In genomic region chr2:10452334-10452733, GRCh38 we compare ENCODE assay signal across 10 cellular contexts. TPM values are rescaled to one million over a fixed set of nuclear protein-coding genes. Genes with fewer than 3 reads are reported as not detected.
A peak's percentile ranks its signal among the peaks of the same experiment; 100 is the strongest.
DNase-seq lines count a peak whose midpoint lies in the region; ATAC-seq and TF ChIP-seq lines count a peak whose summit lies in the region.
"Had no signal": no experiment of that assay in that cellular context is flagged by ENCODE, and none has a peak within 500 bp of the region (broad histone marks: within the 10 kb centered on the region; RNA-seq: fewer than 3 reads in every experiment).

No MANE protein-coding gene starts in this region.

- no peaks in the 10 kb centered on the region for H3K27me3 ChIP-seq in SK-N-SH (ENCODE audit: insufficient read depth)
- peaks cover 2% of the 10 kb centered on the region for H3K27me3 ChIP-seq in kidney epithelial cell (ENCODE audit: control insufficient read depth, insufficient read depth, low read length)
- H3K27me3 ChIP-seq: heart left ventricle had no signal

- peak overlapping the region; percentile 2; the same call in 1 of the 2 replicates for H2AFZ ChIP-seq in SK-N-SH (ENCODE audit: low read depth)

- H3K9me2 ChIP-seq in SK-N-SH, result no peaks in the 10 kb centered on the region

- no peak overlapping the region for H3K4me3 ChIP-seq in SK-N-SH (ENCODE audit: low read depth in 2 of 2, low read length in 1 of 2)
- H3K4me3 ChIP-seq in kidney epithelial cell (ENCODE audit: low read depth, low read length), result no peak overlapping the region
- H3K4me3 ChIP-seq: heart left ventricle, skin epidermis had no signal

- peaks cover 7% of the 10 kb centered on the region for H3K79me2 ChIP-seq in SK-N-SH (ENCODE audit: insufficient read depth)

- peaks cover 3% of the 10 kb centered on the region for H4K20me1 ChIP-seq in SK-N-SH (ENCODE audit: insufficient read depth)

- POLR2A ChIA-PET in SK-N-SH (lab: Yijun Ruan, JAX), result interaction anchor here (0.6 to 0.7 kb wide), 2 partner anchors 10 to 1376 kb away, joined by 3 to 4 read pairs; no protein-coding TSS in a partner anchor

- H3K9ac ChIP-seq in SK-N-SH, result no peak overlapping the region

- ATAC-seq in HG02678 (IDR thresholded peaks at IDR 0.05; ENCODE audit: unreplicated experiment), result no peak
- ATAC-seq: heart left ventricle had no signal

- no peaks in the 10 kb centered on the region for H3K9me3 ChIP-seq in SK-N-SH
- H3K9me3 ChIP-seq: heart left ventricle had no signal

- CTCF ChIA-PET in SK-N-SH (lab: Yijun Ruan, JAX), result interaction anchor here (1.2 to 9.9 kb wide), 3 partner anchors 15 to 380 kb away, joined by 5 to 138 read pairs (median 5); no protein-coding TSS in a partner anchor

- WGBS in SK-N-SH (ENCODE audit: low lambda C conversion rate), result 22% methylated on average over 3 of the region's 3 CpGs

- H3K4me2 ChIP-seq in SK-N-SH, result peak overlapping the region; percentile 25; the same call in 1 of the 2 replicates

- H3K4me1 ChIP-seq in SK-N-SH (ENCODE audit: control insufficient read depth in 1 of 2, insufficient read depth in 2 of 2, low read depth in 1 of 2, low read length in 1 of 2), result peaks cover 10 to 27% of the 10 kb centered on the region in 2 experiments; a peak in 3 of 4 replicates

- DNase-seq in AG08395 (ENCODE audit: low spot score) (peak; percentile 71), HS-5 (ENCODE audit: low read depth) (peak; percentile 80), SK-N-SH (peak; percentile 80), kidney epithelial cell (ENCODE audit: low read depth) (peak; percentile 47), cerebellar nuclear complex (lab: John Stamatoyannopoulos, UW) (no peak), cerebellar cortex (ENCODE audit: low spot score) (no peak)
- no peak for DNase-seq in stimulated activated CD8-positive, alpha-beta memory T cell treated with anti-CD3 and anti-CD28 coated beads, Interleukin-4, amount 100 ng/mL, for 48 hours

- TF ChIP-seq EP300 in SK-N-SH (IDR thresholded peaks at IDR 0.05; ENCODE audit: borderline replicate concordance in 1 of 2, low read depth in 1 of 2, low read length in 1 of 2), result peak in 1 of 2 experiments; percentile 25; a peak in 1 of 4 replicates

- peak overlapping the region; percentile 8 to 32; a peak in 3 of 4 replicates for H3K27ac ChIP-seq in SK-N-SH (ENCODE audit: low read depth in 2 of 2, low read length in 1 of 2)

- H3K36me3 ChIP-seq in SK-N-SH (replicated peaks in 1 of 2; ENCODE audit: control insufficient read depth in 1 of 2, insufficient read depth in 2 of 2, low read length in 1 of 2) (no peaks in the 10 kb centered on the region), kidney epithelial cell (ENCODE audit: control insufficient read depth, insufficient read depth, low read length) (no peaks in the 10 kb centered on the region)
- H3K36me3 ChIP-seq: heart left ventricle had no signal

- H3F3A ChIP-seq in SK-N-SH (replicated peaks; ENCODE audit: insufficient read depth), result peaks cover 7% of the 10 kb centered on the region

- TF ChIP-seq RAD21 in SK-N-SH (IDR thresholded peaks at IDR 0.05; ENCODE audit: low read length), result no peak

- TF ChIP-seq CTCF in SK-N-SH (IDR thresholded peaks at IDR 0.05) (no peak), kidney epithelial cell (IDR thresholded peaks at IDR 0.05; ENCODE audit: insufficient read depth, low read length, poor library complexity, severe bottlenecking) (no peak)

TF ChIP-seq in SK-N-SH, 30 proteins besides CTCF, POLR2A, EP300 and RAD21:
- TF ChIP-seq TCF12 (IDR thresholded peaks at IDR 0.05) (peak; percentile 62; the same call in 1 of the 2 replicates), FOXM1 (IDR thresholded peaks at IDR 0.05; ENCODE audit: low read depth) (no peak), NFIC (IDR thresholded peaks at IDR 0.05; ENCODE audit: borderline replicate concordance) (peak; percentile 89), RXRA (IDR thresholded peaks at IDR 0.05; ENCODE audit: borderline replicate concordance, low read depth) (peak; percentile 30; the same call in 1 of the 2 replicates), FOSL2 (IDR thresholded peaks at IDR 0.05; ENCODE audit: borderline replicate concordance, low read depth) (peak; percentile 47; the same call in 1 of the 2 replicates), FOXJ3 (CRISPR knock-in tag; IDR thresholded peaks at IDR 0.05) (no peak), TAF1 (IDR thresholded peaks at IDR 0.05; ENCODE audit: borderline replicate concordance, low read depth, low read length) (no peak), YY1 (IDR thresholded peaks at IDR 0.05; ENCODE audit: low read depth) (peak; percentile 46; the same call in 1 of the 2 replicates), POLR2AphosphoS5 (IDR thresholded peaks at IDR 0.05; ENCODE audit: low read depth, low read length) (no peak)
- TF ChIP-seq, protein P1, sequence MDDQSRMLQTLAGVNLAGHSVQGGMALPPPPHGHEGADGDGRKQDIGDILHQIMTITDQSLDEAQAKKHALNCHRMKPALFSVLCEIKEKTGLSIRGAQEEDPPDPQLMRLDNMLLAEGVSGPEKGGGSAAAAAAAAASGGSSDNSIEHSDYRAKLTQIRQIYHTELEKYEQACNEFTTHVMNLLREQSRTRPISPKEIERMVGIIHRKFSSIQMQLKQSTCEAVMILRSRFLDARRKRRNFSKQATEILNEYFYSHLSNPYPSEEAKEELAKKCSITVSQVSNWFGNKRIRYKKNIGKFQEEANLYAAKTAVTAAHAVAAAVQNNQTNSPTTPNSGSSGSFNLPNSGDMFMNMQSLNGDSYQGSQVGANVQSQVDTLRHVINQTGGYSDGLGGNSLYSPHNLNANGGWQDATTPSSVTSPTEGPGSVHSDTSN (IDR thresholded peaks at IDR 0.05), result 0 out of 2 replicates have a peak, but pooled peaks have one; percentile 14
- TF ChIP-seq, protein P2, sequence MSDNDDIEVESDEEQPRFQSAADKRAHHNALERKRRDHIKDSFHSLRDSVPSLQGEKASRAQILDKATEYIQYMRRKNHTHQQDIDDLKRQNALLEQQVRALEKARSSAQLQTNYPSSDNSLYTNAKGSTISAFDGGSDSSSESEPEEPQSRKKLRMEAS (IDR thresholded peaks at IDR 0.05; ENCODE audit: low read depth), result peak; percentile 67; the same call in 1 of the 2 replicates
TF ChIP-seq in SK-N-SH: peak in this region for 7.

RNA-seq across cellular contexts. Expression of gene ODC1, which starts 4.2 kb away (rescaled TPM):
- polyA plus RNA-seq in SK-N-SH (2012; rRNA removed), result 253 and 273 TPM in 2 replicates
- polyA plus RNA-seq in SK-N-SH (2012; cell fraction: cytosol; rRNA removed), result 286 and 365 TPM in 2 replicates
- 192 and 200 TPM in 2 replicates for polyA plus RNA-seq in SK-N-SH (2012; cell fraction: nucleus; rRNA removed)
- 354 and 394 TPM in 2 replicates for total RNA-seq in kidney epithelial cell

Comparison
In these comparisons a context has a peak if more than half of its experiments do, and no peak if none do; other contexts are left out.
1. DNase-seq: peak in AG08395 (single experiment), HS-5 (single experiment), SK-N-SH (single experiment) and kidney epithelial cell (single experiment); none in cerebellar nuclear complex (0 of 2), stimulated activated CD8-positive, alpha-beta memory T cell treated with anti-CD3 and anti-CD28 coated beads, Interleukin-4, amount 100 ng/mL, for 48 hours (single experiment) and cerebellar cortex (single experiment).